Comparison of ENCODE assay signal across 1 cellular context in genomic region chr17:78315355-78316114, GRCh38.
A peak's percentile ranks its signal among the peaks of the same experiment; 100 is the strongest.
TF ChIP-seq lines count a peak whose summit lies in the region.

No MANE protein-coding gene starts in this region.

TF ChIP-seq in HEK293, 187 proteins besides CTCF, POLR2A, EP300 and RAD21 (continued from another document):
- TF ChIP-seq GLIS2 (tag by site-specific recombination; IDR thresholded peaks at IDR 0.05) (peak; percentile 97), ZEB2 (tag by site-specific recombination; IDR thresholded peaks at IDR 0.05) (peak; percentile 73), ZFHX2 (tag by site-specific recombination; conservative IDR thresholded peaks at IDR 0.05) (peak; percentile 75), SP7 (tag by site-specific recombination; IDR thresholded peaks at IDR 0.05) (peak; percentile 89), KLF8 (tag by site-specific recombination; IDR thresholded peaks at IDR 0.05) (peak; percentile 39; the same call in 1 of the 2 replicates), IKZF3 (tag by site-specific recombination; IDR thresholded peaks at IDR 0.05) (peak; percentile 76), PRDM1 (tag by site-specific recombination; IDR thresholded peaks at IDR 0.05) (peak; percentile 94), EGR2 (tag by site-specific recombination; IDR thresholded peaks at IDR 0.05; ENCODE audit: low read depth) (peak; percentile 85), GLIS1 (tag by site-specific recombination; IDR thresholded peaks at IDR 0.05) (peak; percentile 100), KLF17 (tag by site-specific recombination; IDR thresholded peaks at IDR 0.05) (peak; percentile 84), ZNF366 (tag by site-specific recombination; conservative IDR thresholded peaks at IDR 0.05) (peak; percentile 80), ZBTB6 (tag by site-specific recombination; IDR thresholded peaks at IDR 0.05) (no peak), KLF10 (tag by site-specific recombination; IDR thresholded peaks at IDR 0.05) (peak; percentile 70), ZNF692 (tag by site-specific recombination; IDR thresholded peaks at IDR 0.05) (peak; percentile 82), ZNF335 (tag by site-specific recombination; conservative IDR thresholded peaks at IDR 0.05) (peak; percentile 72), ZNF16 (tag by site-specific recombination; IDR thresholded peaks at IDR 0.05; ENCODE audit: low read depth) (no peak), ZNF639 (tag by site-specific recombination; IDR thresholded peaks at IDR 0.05) (no peak), ZNF423 (tag by site-specific recombination; IDR thresholded peaks at IDR 0.05) (peak; percentile 87), SCRT1 (tag by site-specific recombination; IDR thresholded peaks at IDR 0.05; ENCODE audit: borderline replicate concordance) (no peak), ZNF600 (tag by site-specific recombination; IDR thresholded peaks at IDR 0.05) (peak; percentile 34; the same call in 1 of the 2 replicates), ZNF664 (tag by site-specific recombination; IDR thresholded peaks at IDR 0.05) (peak; percentile 83; the same call in 1 of the 2 replicates), KLF9 (tag by site-specific recombination; IDR thresholded peaks at IDR 0.05; ENCODE audit: low read depth) (peak; percentile 60; the same call in 1 of the 2 replicates), ZNF596 (tag by site-specific recombination; IDR thresholded peaks at IDR 0.05) (no peak), BCL11B (tag by site-specific recombination; IDR thresholded peaks at IDR 0.05; ENCODE audit: low read depth) (0 out of 2 replicates have a peak, but pooled peaks have one; percentile 22), ZNF121 (tag by site-specific recombination; IDR thresholded peaks at IDR 0.05) (peak; percentile 54; the same call in 1 of the 2 replicates), SP3 (tag by site-specific recombination; IDR thresholded peaks at IDR 0.05) (peak; percentile 66)
- TF ChIP-seq, protein P1, sequence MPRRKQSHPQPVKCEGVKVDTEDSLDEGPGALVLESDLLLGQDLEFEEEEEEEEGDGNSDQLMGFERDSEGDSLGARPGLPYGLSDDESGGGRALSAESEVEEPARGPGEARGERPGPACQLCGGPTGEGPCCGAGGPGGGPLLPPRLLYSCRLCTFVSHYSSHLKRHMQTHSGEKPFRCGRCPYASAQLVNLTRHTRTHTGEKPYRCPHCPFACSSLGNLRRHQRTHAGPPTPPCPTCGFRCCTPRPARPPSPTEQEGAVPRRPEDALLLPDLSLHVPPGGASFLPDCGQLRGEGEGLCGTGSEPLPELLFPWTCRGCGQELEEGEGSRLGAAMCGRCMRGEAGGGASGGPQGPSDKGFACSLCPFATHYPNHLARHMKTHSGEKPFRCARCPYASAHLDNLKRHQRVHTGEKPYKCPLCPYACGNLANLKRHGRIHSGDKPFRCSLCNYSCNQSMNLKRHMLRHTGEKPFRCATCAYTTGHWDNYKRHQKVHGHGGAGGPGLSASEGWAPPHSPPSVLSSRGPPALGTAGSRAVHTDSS (tag by site-specific recombination; IDR thresholded peaks at IDR 0.05), result peak; percentile 40; the same call in 1 of the 2 replicates
TF ChIP-seq in HEK293: peak in this region for 52.
